In genomic region chr6:88238065-88238464, GRCh38 we compare ENCODE assay signal across 8 cellular contexts.
DNase-seq lines count a peak whose midpoint lies in the region; ATAC-seq, FAIRE-seq and TF ChIP-seq lines count a peak whose summit lies in the region.

No MANE protein-coding gene starts in this region.

- H3K4me3 ChIP-seq in right lobe of liver = no peak overlapping the region
- H3K4me3 ChIP-seq in CD8-positive, alpha-beta T cell (ENCODE audit: low read depth, low read length) = no peak overlapping the region

- H3K36me3 Mint-ChIP-seq in CD8-positive, alpha-beta T cell = no peaks in the 10 kb centered on the region

- no peaks in the 10 kb centered on the region for H3K4me1 ChIP-seq in right lobe of liver
- H3K4me1 ChIP-seq in CD8-positive, alpha-beta T cell (ENCODE audit: insufficient read depth, low read length) = no peaks in the 10 kb centered on the region

- no peak for TF ChIP-seq POLR2A in right lobe of liver (IDR thresholded peaks at IDR 0.05)

- H3K36me3 ChIP-seq in right lobe of liver = no peaks in the 10 kb centered on the region
- H3K36me3 ChIP-seq in CD8-positive, alpha-beta T cell (ENCODE audit: insufficient read depth, low read length) = no peaks in the 10 kb centered on the region

- peaks cover 2% of the 10 kb centered on the region for H3K27me3 Mint-ChIP-seq in CD8-positive, alpha-beta T cell (ENCODE audit: low read depth)

- no peaks in the 10 kb centered on the region for H3K9me3 ChIP-seq in right lobe of liver
- H3K9me3 ChIP-seq in CD8-positive, alpha-beta T cell (ENCODE audit: low read length) = no peaks in the 10 kb centered on the region

- POLR2A ChIA-PET in CD8-positive, alpha-beta T cell (lab: Charles Lee) = no interaction called here

- CTCF ChIA-PET in CD8-positive, alpha-beta T cell (lab: Charles Lee) = interaction anchor here (0.5 to 1.0 kb wide), 2 partner anchors 389 to 816 kb away, joined by 3 to 4 read pairs; no protein-coding TSS in a partner anchor

- ATAC-seq in HG02678 (IDR thresholded peaks at IDR 0.05; ENCODE audit: unreplicated experiment) = peak; percentile 82
- ATAC-seq in right lobe of liver = peak; percentile 52 to 79 (median 73)
- no peak for ATAC-seq in CD8-positive, alpha-beta T cell

- FAIRE-seq in frontal cortex (lab: Jason Lieb, UNC) = no peak

- WGBS in right lobe of liver (ENCODE audit: insufficient coverage, low coverage, low lambda C conversion rate, missing lambda C conversion rate) = no CpG with 5 or more reads among the region's 1 CpG

- DNase-seq in NCI-H2107 treated with DMSO at 0.1 percent for 48 hours (lab: John Stamatoyannopoulos, UW; ENCODE audit: unreplicated experiment) = peak; percentile 9
- DNase-seq in NCI-H2107 (lab: John Stamatoyannopoulos, UW) = no peak
- DNase-seq in SK-N-DZ (ENCODE audit: low spot score) = peak; percentile 17
- no peak for DNase-seq in right lobe of liver
- DNase-seq in CD8-positive, alpha-beta T cell = no peak
- DNase-seq in frontal cortex (ENCODE audit: low spot score in 2 of 2) = no peak
- DNase-seq in KG1 (lab: John Stamatoyannopoulos, UW) = no peak

- no peaks in the 10 kb centered on the region for H3K4me1 Mint-ChIP-seq in CD8-positive, alpha-beta T cell (ENCODE audit: low read depth)

- H3K27me3 ChIP-seq in right lobe of liver = no peaks in the 10 kb centered on the region
- H3K27me3 ChIP-seq in CD8-positive, alpha-beta T cell (ENCODE audit: insufficient read depth, low read length) = no peaks in the 10 kb centered on the region

- H3K9me3 Mint-ChIP-seq in CD8-positive, alpha-beta T cell = peaks cover 5% of the 10 kb centered on the region

- H3K27ac ChIP-seq in right lobe of liver = no peak overlapping the region
- H3K27ac ChIP-seq in CD8-positive, alpha-beta T cell (ENCODE audit: low read depth, low read length) = no peak overlapping the region

- no peak overlapping the region for H3K27ac Mint-ChIP-seq in CD8-positive, alpha-beta T cell

- no peak overlapping the region for H3K4me3 Mint-ChIP-seq in CD8-positive, alpha-beta T cell

- intact Hi-C loops in right lobe of liver (cut with DNase I) = no loop called here
- intact Hi-C loops in CD8-positive, alpha-beta T cell (cut with DNase I, micrococcal nuclease) = loop anchor here in 1 of 2 experiments (5.0 to 10.0 kb wide), 2 partner anchors 311 to 403 kb away; no protein-coding TSS in a partner anchor

- peak; percentile 28 to 45 (median 38) for TF ChIP-seq CTCF in right lobe of liver (IDR thresholded peaks at IDR 0.05)
- TF ChIP-seq CTCF in CD8-positive, alpha-beta T cell (IDR thresholded peaks at IDR 0.05) = no peak

Comparison
In these comparisons a context has a peak if more than half of its experiments do, and no peak if none do; other contexts are left out.
1. DNase-seq: peak in NCI-H2107 treated with DMSO at 0.1 percent for 48 hours (single experiment) and SK-N-DZ (single experiment); none in NCI-H2107 (single experiment), right lobe of liver (0 of 3), CD8-positive, alpha-beta T cell (0 of 7), frontal cortex (0 of 2) and KG1 (single experiment).